18 cellular contexts compared by ENCODE assay signal in genomic region chr15:68063606-68064005, GRCh38. TPM values are rescaled to one million over a fixed set of nuclear protein-coding genes. Genes with fewer than 3 reads are reported as not detected.
DNase-seq lines count a peak whose midpoint lies in the region; ATAC-seq, FAIRE-seq and TF ChIP-seq lines count a peak whose summit lies in the region.
"Had no signal": no experiment of that assay in that cellular context is flagged by ENCODE, and none has a peak within 500 bp of the region (broad histone marks: within the 10 kb centered on the region; RNA-seq: fewer than 3 reads in every experiment).

No MANE protein-coding gene starts in this region.

- peaks cover 11% of the 10 kb centered on the region; the same call in 2 of the 3 replicates for H3K4me1 ChIP-seq in A549
- H3K4me1 ChIP-seq in IMR-90 (ENCODE audit: control insufficient read depth, insufficient read depth, low read length), result no peaks in the 10 kb centered on the region

- H2BK15ac ChIP-seq in IMR-90 (ENCODE audit: low read depth, low read length), result no peak overlapping the region

- no peak overlapping the region for H3K4ac ChIP-seq in IMR-90 (ENCODE audit: low read depth, low read length)

- H3K14ac ChIP-seq in IMR-90 (replicated peaks; ENCODE audit: low read depth, low read length), result no peak overlapping the region

- dilution Hi-C loops in IMR-90 (cut with HindIII; ENCODE audit: low sequenced_read_pairs, unreplicated experiment), result no loop called here

- H4K91ac ChIP-seq in IMR-90 (ENCODE audit: insufficient read depth, low read depth, low read length), result no peak overlapping the region

- WGBS in A549 (ENCODE audit: missing lambda C conversion rate), result 94% methylated on average over 3 of the region's 3 CpGs
- no CpG with 5 or more reads among the region's 3 CpGs for WGBS in IMR-90 (ENCODE audit: extremely low coverage in 2 of 2, insufficient read length in 1 of 2), 2 experiments

- H3K9me3 ChIP-seq in A549 (no peaks in the 10 kb centered on the region), IMR-90 (ENCODE audit: control insufficient read depth, insufficient read depth, low read length) (no peaks in the 10 kb centered on the region)

- no peak for TF ChIP-seq EP300 in A549 (IDR thresholded peaks at IDR 0.05)

- H3K9me1 ChIP-seq in IMR-90 (ENCODE audit: insufficient read depth, low read length), result peaks cover 5% of the 10 kb centered on the region; the same call in 1 of the 2 replicates

- H3K27ac ChIP-seq in A549 (no peak overlapping the region), IMR-90 (ENCODE audit: insufficient read depth, low read length) (no peak overlapping the region)
- H3K27ac ChIP-seq: BLaER1 treated with 17β-estradiol and CSF1 and Interleukin-3, amounts not matched to agents 10 nM and 100 nM had no signal

- BruUV-seq in IMR-90 (replicated peaks; lab: Mats Ljungman, UMichigan), result no TSS peak

- H2AK9ac ChIP-seq in IMR-90 (replicated peaks; ENCODE audit: low read depth, low read length, poor library complexity), result no peak overlapping the region

- DNase-seq in A549 (ENCODE audit: low read depth in 1 of 2, low spot score in 1 of 2), result no peak
- no peak for DNase-seq in IMR-90
- peak; percentile 1 for DNase-seq in superior temporal gyrus (ENCODE audit: extremely low spot score)
- DNase-seq in left cardiac atrium, result no peak
- DNase-seq: CD4-positive, alpha-beta T cell; CD8-positive, alpha-beta memory T cell; DMS 273 treated with DMSO at 0.1 percent for 48 hours; DMS79; EL; GDM1; H9 had no signal

- H2BK20ac ChIP-seq in IMR-90 (ENCODE audit: low read depth, low read length), result no peak overlapping the region

- H3K79me1 ChIP-seq in IMR-90 (ENCODE audit: low read depth in 1 of 2, low read length in 2 of 2), result peaks cover 38 to 66% of the 10 kb centered on the region in 2 experiments

- H2BK5ac ChIP-seq in IMR-90 (ENCODE audit: low read depth, low read length, poor library complexity, severe bottlenecking), result no peak overlapping the region

- H4K5ac ChIP-seq in IMR-90 (ENCODE audit: low read depth, low read length), result no peak overlapping the region

- in situ Hi-C loops in IMR-90 (cut with MboI; ENCODE audit: low sequenced_read_pairs), result no loop called here

- no peak overlapping the region for H3K56ac ChIP-seq in IMR-90 (ENCODE audit: extremely low read depth, insufficient read depth, low read length)

- H3K4me3 ChIP-seq in A549 (no peak overlapping the region), IMR-90 (ENCODE audit: insufficient read depth, low read depth, low read length) (no peak overlapping the region)
- H3K4me3 ChIP-seq: BLaER1 treated with 17β-estradiol and CSF1 and Interleukin-3, amounts not matched to agents 10 nM and 100 nM; GM23338 had no signal

- FAIRE-seq in A549 (lab: Jason Lieb, UNC) (no peak), islet of Langerhans (lab: Jason Lieb, UNC) (peak; percentile 49)
- FAIRE-seq: D721Med, GM12878 had no signal

- no peak for TF ChIP-seq RAD21 in A549 (conservative IDR thresholded peaks at IDR 0.05 in 1 of 2, IDR thresholded peaks at IDR 0.05 in 1 of 2)
- no peak for TF ChIP-seq RAD21 in IMR-90 (IDR thresholded peaks at IDR 0.05; ENCODE audit: low read length)

- no peak overlapping the region for H2AFZ ChIP-seq in IMR-90 (replicated peaks; ENCODE audit: low read length, poor library complexity)
- H2AFZ ChIP-seq: GM23338 had no signal

- intact Hi-C loops in IMR-90 (cut with micrococcal nuclease) (no loop called here), left cardiac atrium (cut with DNase I) (no loop called here)

- TF ChIP-seq CTCF in A549 (IDR thresholded peaks at IDR 0.05) (no peak), IMR-90 (conservative IDR thresholded peaks at IDR 0.05; ENCODE audit: low read depth, low read length) (no peak)

- CTCF ChIA-PET in A549 (lab: Yijun Ruan, JAX), result interaction anchor here (0.5 to 0.7 kb wide), 2 partner anchors 217 to 689 kb away, joined by 3 to 4 read pairs; no protein-coding TSS in a partner anchor
- CTCF ChIA-PET in IMR-90 (lab: Yijun Ruan, JAX), result interaction anchor here (0.7 kb wide), 1 partner anchor 112 kb away, joined by 3 read pairs; no protein-coding TSS in a partner anchor

- H4K8ac ChIP-seq in IMR-90 (ENCODE audit: low read depth in 2 of 2, low read length in 2 of 2), result no peak overlapping the region

- no peak for TF ChIP-seq POLR2A in A549 (IDR thresholded peaks at IDR 0.05; ENCODE audit: low read length)
- no peak for TF ChIP-seq POLR2A in IMR-90 (IDR thresholded peaks at IDR 0.05; ENCODE audit: low read depth, low read length)

- H3K23ac ChIP-seq in IMR-90 (ENCODE audit: low read depth, low read length), result no peak overlapping the region

- no peak overlapping the region for H2AK5ac ChIP-seq in IMR-90 (ENCODE audit: low read depth, low read length)

- no peaks in the 10 kb centered on the region for H3K27me3 ChIP-seq in IMR-90 (ENCODE audit: control insufficient read depth, insufficient read depth, low read length)
- H3K27me3 ChIP-seq: BLaER1 treated with 17β-estradiol and CSF1 and Interleukin-3, amounts not matched to agents 10 nM and 100 nM had no signal

- no peak overlapping the region for H2BK120ac ChIP-seq in IMR-90 (ENCODE audit: low read depth, low read length)

- ATAC-seq in A549, result no peak
- no peak for ATAC-seq in IMR-90 (ENCODE audit: low read depth)
- ATAC-seq in left cardiac atrium, result no peak
- ATAC-seq in GM18520 (IDR thresholded peaks at IDR 0.05; ENCODE audit: unreplicated experiment), result no peak
- ATAC-seq: HCT116 had no signal

- no peak overlapping the region for H3K18ac ChIP-seq in IMR-90 (ENCODE audit: low read depth, low read length)

- H3K4me2 ChIP-seq in A549 (no peak overlapping the region), IMR-90 (ENCODE audit: low read depth, low read length) (no peak overlapping the region)

- no peak overlapping the region for H3K9ac ChIP-seq in IMR-90 (ENCODE audit: low read depth, low read length)

- peaks cover 74% of the 10 kb centered on the region for H4K20me1 ChIP-seq in IMR-90 (ENCODE audit: insufficient read depth, low read length)

- POLR2A ChIA-PET in A549 (lab: Yijun Ruan, JAX), result interaction anchor here (1.4 kb wide), 1 partner anchor 10 kb away, joined by 4 read pairs; the partner anchor contains the start of gene PIAS1
- POLR2A ChIA-PET in IMR-90 (lab: Charles Lee; ENCODE audit: unreplicated experiment), result interaction anchor here (0.6 kb wide), 2 partner anchors 69 to 196 kb away, joined by 3 to 4 read pairs; no protein-coding TSS in a partner anchor

- 0 out of 2 replicates have a peak, but pooled peaks cover 4% of the 10 kb centered on the region for H3K36me3 ChIP-seq in IMR-90 (ENCODE audit: control insufficient read depth, insufficient read depth, low read length)

TF ChIP-seq in A549, 52 proteins besides CTCF, POLR2A, EP300 and RAD21:
- TF ChIP-seq RNF2 (IDR thresholded peaks at IDR 0.05; ENCODE audit: borderline replicate concordance, low read depth) (no peak), MAFK (IDR thresholded peaks at IDR 0.05; ENCODE audit: partially characterized antibody) (peak; percentile 58), FOSL2 (IDR thresholded peaks at IDR 0.05) (no peak), FOSL2 (CRISPR knock-in tag; IDR thresholded peaks at IDR 0.05) (no peak), ELK1 (IDR thresholded peaks at IDR 0.05; ENCODE audit: low read depth, low read length) (no peak)

TF ChIP-seq in IMR-90, 13 proteins besides CTCF, POLR2A, EP300 and RAD21:
- TF ChIP-seq ELK1 (IDR thresholded peaks at IDR 0.05; ENCODE audit: borderline replicate concordance, low read depth, low read length) (no peak), MAFK (IDR thresholded peaks at IDR 0.05; ENCODE audit: low read depth, low read length) (0 out of 2 replicates have a peak, but pooled peaks have one; percentile 19)

RNA-seq across cellular contexts. Expression of gene PIAS1, which starts 9.5 kb away (rescaled TPM):
- polyA plus RNA-seq in A549 (2011; rRNA removed) (49.5 and 53.7 TPM in 2 replicates), A549 (2017; fragmentation: RNase III; extraction: RNeasy Plus Mini Kit Qiagen cat#74134 plus additional on column Dnase treatment) (18.0 to 23.2 TPM (median 21.4 TPM) in 3 replicates), IMR-90 (2012; rRNA removed) (20.0 and 20.9 TPM in 2 replicates)
- 15.7 and 16.1 TPM in 2 replicates for polyA plus RNA-seq in A549 (2012; cell fraction: cytosol; rRNA removed)
- 17.4 and 24.2 TPM in 2 replicates for polyA plus RNA-seq in A549 (2012; cell fraction: nucleus; rRNA removed)
- polyA minus RNA-seq in A549 (2011; rRNA and poly(A)+ RNA removed), result 97.3 and 119 TPM in 2 replicates
- total RNA-seq in IMR-90 (2012; rRNA removed) (41.1 and 63.6 TPM in 2 replicates), left cardiac atrium (10 to 100 TPM; 27.1 to 31.7 TPM)
- polyA plus RNA-seq in IMR-90 (2012; cell fraction: cytosol; rRNA removed), result 5.2 and 5.8 TPM in 2 replicates
- 34.5 and 61.9 TPM in 2 replicates for polyA plus RNA-seq in IMR-90 (2012; cell fraction: nucleus; rRNA removed; ENCODE audit: low replicate concordance)
